14 cellular contexts compared by ENCODE assay signal in genomic region chr4:16686195-16686594, GRCh38.
A peak's percentile ranks its signal among the peaks of the same experiment; 100 is the strongest.
DNase-seq lines count a peak whose midpoint lies in the region; ATAC-seq, FAIRE-seq and TF ChIP-seq lines count a peak whose summit lies in the region.
"Had no signal": no experiment of that assay in that cellular context is flagged by ENCODE, and none has a peak within 500 bp of the region (broad histone marks: within the 10 kb centered on the region; RNA-seq: fewer than 3 reads in every experiment).

No MANE protein-coding gene starts in this region.

- POLR2A ChIA-PET in endothelial cell of umbilical vein (lab: Charles Lee): no interaction called here

- no peak for TF ChIP-seq CTCF in endothelial cell of umbilical vein (IDR thresholded peaks at IDR 0.05; ENCODE audit: extremely low read depth in 1 of 2, insufficient read depth in 1 of 2, low read depth in 1 of 2, low read length in 2 of 2)
- TF ChIP-seq CTCF in GM13976 (IDR thresholded peaks at IDR 0.05; ENCODE audit: borderline replicate concordance, control extremely low read depth, extremely low read depth, insufficient read depth, missing control alignments): no peak

- intact Hi-C loops in endothelial cell of umbilical vein (cut with micrococcal nuclease): loop anchor here (10.0 kb wide), 1 partner anchor 209 kb away; the partner anchor contains the start of gene LDB2

- no peaks in the 10 kb centered on the region for H3K27me3 ChIP-seq in SJSA1 (replicated peaks)
- H3K27me3 ChIP-seq in endothelial cell of umbilical vein (ENCODE audit: control insufficient read depth in 2 of 2, insufficient read depth in 2 of 2, low read length in 2 of 2): no peaks in the 10 kb centered on the region
- H3K27me3 ChIP-seq: stomach had no signal

- in situ Hi-C loops in GM13976 (cut with MboI; ENCODE audit: low sequenced_read_pairs, unreplicated experiment): no loop called here

- H3K9me3 ChIP-seq in SJSA1 (replicated peaks): peaks cover 3% of the 10 kb centered on the region
- no peaks in the 10 kb centered on the region for H3K9me3 ChIP-seq in endothelial cell of umbilical vein (replicated peaks; ENCODE audit: control insufficient read depth, insufficient read depth, low read length)
- H3K9me3 ChIP-seq: prostate gland, stomach had no signal

- peak overlapping the region; percentile 33 for H3K4me2 ChIP-seq in endothelial cell of umbilical vein (ENCODE audit: insufficient read depth, low read length)

- H3K27ac ChIP-seq in SJSA1: peak overlapping the region; percentile 99
- peak overlapping the region; percentile 79 for H3K27ac ChIP-seq in endothelial cell of umbilical vein (ENCODE audit: insufficient read depth, low read depth, low read length)
- H3K27ac ChIP-seq: prostate gland, stomach had no signal

- peak; percentile 87 for FAIRE-seq in endothelial cell of umbilical vein (lab: Jason Lieb, UNC)

- DNase-seq in Daoy (ENCODE audit: low read depth) (peak; percentile 27), SJSA1 (ENCODE audit: low read depth in 1 of 2, low spot score in 2 of 2) (peak; percentile 89 to 100), endothelial cell of umbilical vein (ENCODE audit: low read depth, low spot score) (peak; percentile 82), pulmonary artery endothelial cell (ENCODE audit: low read depth, low spot score) (peak; percentile 60), GM13976 (ENCODE audit: low spot score) (no peak)
- no peak for DNase-seq in central memory CD4-positive, alpha-beta T cell
- DNase-seq: activated T-cell treated with anti-CD3 and anti-CD28 coated beads, Interleukin-2, amount 50 U/mL, for 1 hour; CD4-positive, alpha-beta memory T cell; mesendoderm; NCI-H2171; stomach had no signal

- H3K79me2 ChIP-seq in endothelial cell of umbilical vein (ENCODE audit: control insufficient read depth, insufficient read depth, low read length): no peaks in the 10 kb centered on the region

- H3K36me3 ChIP-seq in SJSA1 (no peaks in the 10 kb centered on the region), endothelial cell of umbilical vein (ENCODE audit: control insufficient read depth in 2 of 2, extremely low read depth in 1 of 2, insufficient read depth in 2 of 2, low read length in 2 of 2) (no peaks in the 10 kb centered on the region)
- H3K36me3 ChIP-seq: prostate gland, stomach had no signal

- H4K20me1 ChIP-seq in endothelial cell of umbilical vein (replicated peaks; ENCODE audit: control insufficient read depth, extremely low read depth, insufficient read depth, low read length): no peaks in the 10 kb centered on the region

- no peak for ATAC-seq in GM21529 (IDR thresholded peaks at IDR 0.05; ENCODE audit: unreplicated experiment)
- ATAC-seq in GM18873 (IDR thresholded peaks at IDR 0.05; ENCODE audit: low FRiP score, unreplicated experiment): no peak

- peaks cover 50% of the 10 kb centered on the region for H3K4me1 ChIP-seq in SJSA1 (replicated peaks)
- peaks cover 33% of the 10 kb centered on the region for H3K4me1 ChIP-seq in endothelial cell of umbilical vein (ENCODE audit: control insufficient read depth, extremely low read depth, insufficient read depth, low read length)
- H3K4me1 ChIP-seq: prostate gland had no signal

- CTCF ChIA-PET in endothelial cell of umbilical vein (lab: Charles Lee): interaction anchor here (0.7 kb wide), 1 partner anchor 762 kb away, joined by 3 read pairs; no protein-coding TSS in a partner anchor

- no TSS peak for BruUV-seq in endothelial cell of umbilical vein (replicated peaks; lab: Mats Ljungman, UMichigan)

- H3K4me3 ChIP-seq in SJSA1: no peak overlapping the region
- peak overlapping the region in 1 of 3 experiments; percentile 4 for H3K4me3 ChIP-seq in endothelial cell of umbilical vein (replicated peaks in 1 of 3; ENCODE audit: insufficient read depth in 1 of 3, low read depth in 1 of 3, low read length in 3 of 3)
- H3K4me3 ChIP-seq: prostate gland, stomach had no signal

- H3K9me1 ChIP-seq in endothelial cell of umbilical vein (replicated peaks; ENCODE audit: control insufficient read depth, extremely low read depth, insufficient read depth, low read length): no peaks in the 10 kb centered on the region

- dilution Hi-C loops in endothelial cell of umbilical vein (cut with MboI; ENCODE audit: extremely low pct_ligation_motif_present, low sequenced_read_pairs): no loop called here

- TF ChIP-seq POLR2A in endothelial cell of umbilical vein (IDR thresholded peaks at IDR 0.05; ENCODE audit: low read depth, low read length): no peak

- H3K9ac ChIP-seq in endothelial cell of umbilical vein (replicated peaks; ENCODE audit: extremely low read depth, insufficient read depth, low read length): peak overlapping the region; percentile 42

- peak overlapping the region; percentile 40 for H2AFZ ChIP-seq in endothelial cell of umbilical vein (ENCODE audit: low read depth, low read length)

TF ChIP-seq in endothelial cell of umbilical vein, 7 proteins besides CTCF, POLR2A, EP300 and RAD21:
- TF ChIP-seq POLR2AphosphoS5 (IDR thresholded peaks at IDR 0.05; ENCODE audit: insufficient read depth, low read depth, low read length) (peak; percentile 35), FOS (IDR thresholded peaks at IDR 0.05; ENCODE audit: borderline replicate concordance, insufficient read depth, low read length) (peak; percentile 54), GATA2 (IDR thresholded peaks at IDR 0.05; ENCODE audit: insufficient read depth, insufficient read length, low read depth, low read length) (peak; percentile 83), EZH2 (IDR thresholded peaks at IDR 0.05; ENCODE audit: borderline replicate concordance, low read depth, low read length, severe bottlenecking) (no peak), JUN (IDR thresholded peaks at IDR 0.05; ENCODE audit: borderline replicate concordance, insufficient read depth, insufficient read length, low read depth) (peak; percentile 93), MYC (IDR thresholded peaks at IDR 0.05; ENCODE audit: low read depth, low read length) (no peak)

Comparison
In these comparisons a context has a peak if more than half of its experiments do, and no peak if none do; other contexts are left out.
1. DNase-seq: peak in Daoy (single experiment), SJSA1 (2 of 2), endothelial cell of umbilical vein (single experiment) and pulmonary artery endothelial cell (single experiment); none in GM13976 (single experiment) and central memory CD4-positive, alpha-beta T cell (single experiment).